Comparison of ENCODE assay signal across 30 cellular contexts in the genomic region with DNA sequence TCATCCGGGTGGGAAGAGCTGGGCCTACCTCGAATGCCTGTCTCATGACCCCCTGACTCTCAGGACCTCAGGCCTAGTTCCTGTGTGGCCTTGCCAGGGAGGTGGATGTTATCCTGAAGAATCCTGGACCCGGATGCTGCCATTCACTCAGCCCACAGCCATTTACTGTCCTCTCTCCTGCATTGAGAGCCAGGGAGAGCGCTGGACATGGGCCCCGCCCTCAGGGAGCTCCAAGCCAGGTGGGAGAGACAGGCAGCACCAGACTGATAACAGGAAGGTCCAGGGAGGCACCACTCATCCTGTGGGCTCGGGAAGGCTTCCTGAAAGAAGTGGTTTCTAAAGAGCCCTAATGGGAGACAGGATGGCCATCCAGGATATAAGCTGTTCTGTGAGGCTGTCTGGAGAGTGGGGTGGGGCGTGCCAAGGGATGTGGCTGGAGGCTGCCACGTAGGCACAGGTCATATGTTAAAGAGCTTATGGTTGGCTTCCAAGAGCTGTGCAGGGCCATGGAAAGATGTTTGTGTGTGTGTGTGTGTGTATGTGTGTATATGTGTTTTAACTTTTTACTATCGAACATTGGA. TPM values are rescaled to one million over a fixed set of nuclear protein-coding genes. Genes with fewer than 3 reads are reported as not detected.
DNase-seq lines count a peak whose midpoint lies in the region; ATAC-seq and TF ChIP-seq lines count a peak whose summit lies in the region.
"Had no signal": no experiment of that assay in that cellular context is flagged by ENCODE, and none has a peak within 500 bp of the region (broad histone marks: within the 10 kb centered on the region; RNA-seq: fewer than 3 reads in every experiment).

No MANE protein-coding gene starts in this region.

- H3K27ac ChIP-seq in fibroblast of lung (ENCODE audit: insufficient read depth, low read length) (peak overlapping the region; percentile 23), spleen (peak overlapping the region in 5 of 8 donors; percentile 1 to 65 (median 36))
- H3K27ac ChIP-seq: body of pancreas, SK-N-MC had no signal

- peaks cover 73% of the 10 kb centered on the region for H3K36me3 ChIP-seq in fibroblast of lung (ENCODE audit: control insufficient read depth, insufficient read depth, low read length)
- H3K36me3 ChIP-seq in spleen: peaks cover 0 to 84% (median 70%) of the 10 kb centered on the region in 6 donors
- peaks cover 86% of the 10 kb centered on the region for H3K36me3 ChIP-seq in MG63

- H3K4me3 ChIP-seq in fibroblast of lung (replicated peaks in 1 of 4; ENCODE audit: control extremely low read depth in 1 of 4, insufficient read depth in 1 of 4, low read depth in 3 of 4, low read length in 4 of 4) (no peak overlapping the region), spleen (no peak overlapping the region), MG63 (no peak overlapping the region)
- H3K4me3 ChIP-seq: body of pancreas, lung, SK-N-MC had no signal

- peak overlapping the region; percentile 37 for H3K27ac Mint-ChIP-seq in T-helper 17 cell
- H3K27ac Mint-ChIP-seq: activated naive CD8-positive, alpha-beta T cell treated with anti-CD3 and anti-CD28 coated beads, Interleukin-2, amount 50 U/mL, for 24 hours; natural killer cell treated with Interleukin-12 subunit alpha and Interleukin-12 subunit beta and Interleukin-15 and Interleukin-18, amount 100 ng/mL, for 72 hours had no signal

- H3K4me1 Mint-ChIP-seq in T-helper 17 cell: no peaks in the 10 kb centered on the region

- H2AFZ ChIP-seq in fibroblast of lung (ENCODE audit: low read length): no peak overlapping the region

- DNase-seq in Right ventricle myocardium superior (peak; percentile 10), left cardiac atrium (no peak), T-helper 17 cell (no peak), fibroblast of lung (ENCODE audit: low read depth in 2 of 2) (no peak), spleen (no peak), MG63 (no peak), HK-2 (ENCODE audit: unreplicated experiment) (no peak)
- DNase-seq: activated CD4-positive, CD25-positive, alpha-beta regulatory T cell; activated CD8-positive, alpha-beta memory T cell treated with anti-CD3 and anti-CD28 coated beads, Interleukin-2, amount 10 ng/mL, durations not matched to agents 7 days and 5 days; activated gamma-delta T cell treated with Interleukin-2 at 50 U/mL for 16 hours; activated naive CD8-positive, alpha-beta T cell treated with anti-CD3 and anti-CD28 coated beads, Interleukin-2, amount 50 U/mL, for 24 hours; activated T-cell treated with anti-CD3 and anti-CD28 coated beads, Interleukin-2, amount 50 U/mL, for 48 hours; body of pancreas; Calu3; CD4-positive, CD25-positive, alpha-beta regulatory T cell; DMS79 treated with DMSO at 0.1 percent for 48 hours; GDM1; glutamatergic neuron; H7; islet precursor cell; NCI-H2171 treated with DMSO at 0.1 percent for 48 hours; NCI-H510A treated with DMSO at 0.1 percent for 48 hours; OCI-M1; small intestine; stimulated activated CD4-positive, alpha-beta T cell treated with anti-CD3 and anti-CD28 coated beads, Interleukin-1b, Interleukin-23, amount 100 ng/mL, for 48 hours; stimulated activated naive CD8-positive, alpha-beta T cell treated with anti-CD3 and anti-CD28 coated beads, Interleukin-15, Interleukin-2, amounts not matched to agents 100 U/mL and 50 U/mL, for 24 hours had no signal

- intact Hi-C loops in Right ventricle myocardium superior (cut with DNase I) (no loop called here), left cardiac atrium (cut with DNase I) (no loop called here), spleen (cut with DNase I; ENCODE audit: low total_unique reads) (no loop called here)

- no peak for ATAC-seq in Right ventricle myocardium superior (ENCODE audit: poor library complexity)
- ATAC-seq in left cardiac atrium: no peak
- ATAC-seq in T-helper 17 cell: no peak
- no peak for ATAC-seq in HG02678 (IDR thresholded peaks at IDR 0.05; ENCODE audit: unreplicated experiment)
- ATAC-seq: activated CD8-positive, alpha-beta memory T cell treated with anti-CD3 and anti-CD28 coated beads, Interleukin-2, amount 10 ng/mL, durations not matched to agents 7 days and 5 days; activated naive CD8-positive, alpha-beta T cell treated with anti-CD3 and anti-CD28 coated beads, Interleukin-2, amount 50 U/mL, for 24 hours; body of pancreas; natural killer cell treated with Interleukin-12 subunit alpha and Interleukin-12 subunit beta and Interleukin-15 and Interleukin-18, amount 100 ng/mL, for 72 hours; stimulated activated naive CD8-positive, alpha-beta T cell treated with anti-CD3 and anti-CD28 coated beads, Interleukin-15, Interleukin-2, amounts not matched to agents 100 U/mL and 50 U/mL, for 24 hours had no signal

- H3K9me3 ChIP-seq in T-helper 17 cell (ENCODE audit: control insufficient read depth, low read length, poor library complexity, severe bottlenecking) (no peaks in the 10 kb centered on the region), fibroblast of lung (ENCODE audit: control insufficient read depth, insufficient read depth, low read depth, low read length) (no peaks in the 10 kb centered on the region), spleen (no peaks in the 10 kb centered on the region), MG63 (no peaks in the 10 kb centered on the region)
- H3K9me3 ChIP-seq: body of pancreas had no signal

- H3K9ac ChIP-seq in fibroblast of lung (ENCODE audit: insufficient read depth, low read length): no peak overlapping the region

- TF ChIP-seq CTCF in fibroblast of lung (conservative IDR thresholded peaks at IDR 0.05 in 1 of 2, IDR thresholded peaks at IDR 0.05 in 1 of 2; ENCODE audit: low read depth in 1 of 2, low read length in 2 of 2) (no peak), spleen (IDR thresholded peaks at IDR 0.05 in 8 of 11, conservative IDR thresholded peaks at IDR 0.05 in 3 of 11) (no peak)

- TF ChIP-seq POLR2A in spleen (IDR thresholded peaks at IDR 0.05): no peak

- peaks cover 53% of the 10 kb centered on the region for H3K79me2 ChIP-seq in fibroblast of lung (ENCODE audit: control insufficient read depth, insufficient read depth, low read length)

- no peaks in the 10 kb centered on the region for H3K27me3 Mint-ChIP-seq in T-helper 17 cell
- H3K27me3 Mint-ChIP-seq: activated CD8-positive, alpha-beta memory T cell treated with anti-CD3 and anti-CD28 coated beads, Interleukin-2, amount 10 ng/mL, durations not matched to agents 7 days and 5 days; activated naive CD8-positive, alpha-beta T cell treated with anti-CD3 and anti-CD28 coated beads, Interleukin-2, amount 50 U/mL, for 24 hours; CD4-positive, CD25-positive, alpha-beta regulatory T cell; natural killer cell treated with Interleukin-12 subunit alpha and Interleukin-12 subunit beta and Interleukin-15 and Interleukin-18, amount 100 ng/mL, for 72 hours had no signal

- H3K4me1 ChIP-seq in fibroblast of lung (ENCODE audit: control insufficient read depth, extremely low read depth, insufficient read depth, low read length) (peaks cover 21% of the 10 kb centered on the region), spleen (peaks cover 6 to 68% (median 32%) of the 10 kb centered on the region in 6 donors)

- no peak overlapping the region for H3K4me2 ChIP-seq in fibroblast of lung (ENCODE audit: extremely low read depth, insufficient read depth, low read length)

- no peak overlapping the region for H3K4me3 Mint-ChIP-seq in T-helper 17 cell
- H3K4me3 Mint-ChIP-seq: activated CD8-positive, alpha-beta memory T cell treated with anti-CD3 and anti-CD28 coated beads, Interleukin-2, amount 10 ng/mL, durations not matched to agents 7 days and 5 days; activated naive CD8-positive, alpha-beta T cell treated with anti-CD3 and anti-CD28 coated beads, Interleukin-2, amount 50 U/mL, for 24 hours; CD4-positive, CD25-positive, alpha-beta regulatory T cell; natural killer cell treated with Interleukin-12 subunit alpha and Interleukin-12 subunit beta and Interleukin-15 and Interleukin-18, amount 100 ng/mL, for 72 hours had no signal

- no peaks in the 10 kb centered on the region for H3K27me3 ChIP-seq in fibroblast of lung (ENCODE audit: control insufficient read depth, insufficient read depth, low read length)
- H3K27me3 ChIP-seq in spleen (replicated peaks in 1 of 7): no peaks in the 10 kb centered on the region
- H3K27me3 ChIP-seq in MG63: no peaks in the 10 kb centered on the region
- H3K27me3 ChIP-seq: body of pancreas had no signal

- peaks cover 3% of the 10 kb centered on the region for H3K36me3 Mint-ChIP-seq in T-helper 17 cell (ENCODE audit: low read depth)
- H3K36me3 Mint-ChIP-seq: activated CD8-positive, alpha-beta memory T cell treated with anti-CD3 and anti-CD28 coated beads, Interleukin-2, amount 10 ng/mL, durations not matched to agents 7 days and 5 days; natural killer cell treated with Interleukin-12 subunit alpha and Interleukin-12 subunit beta and Interleukin-15 and Interleukin-18, amount 100 ng/mL, for 72 hours had no signal

- 57 to 73% (median 64%) methylated on average over 8 to 9 of the region's 9 CpGs for WGBS in spleen, 5 donors

- peaks cover 7% of the 10 kb centered on the region for H4K20me1 ChIP-seq in fibroblast of lung (ENCODE audit: control insufficient read depth, extremely low read depth, insufficient read depth, low read length)

RNA-seq across cellular contexts. Expression of a gene that starts 8.6 kb away (rescaled TPM):
- total RNA-seq in Right ventricle myocardium superior (54.0 TPM), left cardiac atrium (100 to 1,000 TPM; 105 to 137 TPM), T-helper 17 cell (1 to 10 TPM; 3.5 to 3.6 TPM), fibroblast of lung (750 and 828 TPM in 2 replicates), spleen (100 to 1,000 TPM in 2 of 7 donors, 10 to 100 TPM in 5; 54.9 to 145 (median 87.5) TPM)
- polyA plus RNA-seq in fibroblast of lung (373 and 491 TPM in 2 replicates), spleen (10 to 100 TPM; 19.0 to 39.1 (median 33.0) TPM)
- 777 and 1,001 TPM in 2 replicates for polyA plus RNA-seq in fibroblast of lung (2012)
- polyA minus RNA-seq in fibroblast of lung (ENCODE audit: low replicate concordance): 802 and 1,363 TPM in 2 replicates
- 1,157 and 1,275 TPM in 2 replicates for total RNA-seq in MG63 (2014; rRNA removed; shearing (Covaris generic); ENCODE audit: low replicate concordance)

RNA-seq across cellular contexts. Expression of a gene that starts 44.9 kb away (rescaled TPM):
- 6.5 TPM for total RNA-seq in Right ventricle myocardium superior
- 10 to 100 TPM; 12.3 to 17.6 TPM for total RNA-seq in left cardiac atrium
- total RNA-seq in T-helper 17 cell: 100 to 1,000 TPM in 1 of 2 donors, 10 to 100 TPM in 1; 77.3 to 108 TPM
- 2.5 and 3.3 TPM in 2 replicates for total RNA-seq in fibroblast of lung
- 2.0 and 3.1 TPM in 2 replicates for polyA plus RNA-seq in fibroblast of lung
- polyA plus RNA-seq in fibroblast of lung (2012): 4.1 and 5.3 TPM in 2 replicates
- polyA minus RNA-seq in fibroblast of lung (ENCODE audit: low replicate concordance): 18.1 and 21.0 TPM in 2 replicates
- total RNA-seq in spleen: 100 to 1,000 TPM in 6 of 7 donors, 10 to 100 TPM in 1; 97.0 to 273 (median 144) TPM
- polyA plus RNA-seq in spleen: 100 to 1,000 TPM in 2 of 3 donors, 10 to 100 TPM in 1; 44.6 to 248 (median 147) TPM
- 15.2 and 16.2 TPM in 2 replicates for total RNA-seq in MG63 (2014; rRNA removed; shearing (Covaris generic); ENCODE audit: low replicate concordance)

Comparison
In these comparisons a context has a peak if more than half of its experiments do, and no peak if none do; other contexts are left out.
1. RNA of a gene that starts 8.6 kb away (total RNA-seq): 1,157 to 1,275 TPM in MG63, 750 to 828 TPM in fibroblast of lung, 105 to 137 TPM in left cardiac atrium, 54.9 to 145 TPM in spleen and 54.0 TPM in Right ventricle myocardium superior (single experiment); 3.5 to 3.6 TPM in T-helper 17 cell; every median in the first group is over 10 times any median in the second.